ENCODE assay signal across 8 cellular contexts in genomic region chr17:82449883-82450356, GRCh38. TPM values are rescaled to one million over a fixed set of nuclear protein-coding genes. Genes with fewer than 3 reads are reported as not detected.
A peak's percentile ranks its signal among the peaks of the same experiment; 100 is the strongest.
DNase-seq lines count a peak whose midpoint lies in the region; ATAC-seq and TF ChIP-seq lines count a peak whose summit lies in the region.

No MANE protein-coding gene starts in this region.

- H3K27ac ChIP-seq in skin epidermis = peak overlapping the region; percentile 73 to 99 (median 94)

- H3K36me3 Mint-ChIP-seq in activated T-cell treated with anti-CD3 and anti-CD28 coated beads, Interleukin-2, amount 50 U/mL, for 24 hours (ENCODE audit: low read depth) = peaks cover 49% of the 10 kb centered on the region
- H3K36me3 Mint-ChIP-seq in glutamatergic neuron (ENCODE audit: unreplicated experiment) = no peaks in the 10 kb centered on the region

- H3K4me1 Mint-ChIP-seq in activated T-cell treated with anti-CD3 and anti-CD28 coated beads, Interleukin-2, amount 50 U/mL, for 24 hours (ENCODE audit: low read depth) = peaks cover 47% of the 10 kb centered on the region
- peaks cover 6% of the 10 kb centered on the region for H3K4me1 Mint-ChIP-seq in glutamatergic neuron (ENCODE audit: low read depth, unreplicated experiment)

- peak overlapping the region; percentile 97 for H3K27ac Mint-ChIP-seq in activated T-cell treated with anti-CD3 and anti-CD28 coated beads, Interleukin-2, amount 50 U/mL, for 24 hours
- H3K27ac Mint-ChIP-seq in glutamatergic neuron (ENCODE audit: unreplicated experiment) = peak overlapping the region; percentile 45

- peak overlapping the region; percentile 90 for H3K4me3 Mint-ChIP-seq in activated T-cell treated with anti-CD3 and anti-CD28 coated beads, Interleukin-2, amount 50 U/mL, for 24 hours
- H3K4me3 Mint-ChIP-seq in glutamatergic neuron (ENCODE audit: unreplicated experiment) = peak overlapping the region; percentile 83

- H3K9me3 Mint-ChIP-seq in activated T-cell treated with anti-CD3 and anti-CD28 coated beads, Interleukin-2, amount 50 U/mL, for 24 hours = no peaks in the 10 kb centered on the region
- H3K9me3 Mint-ChIP-seq in glutamatergic neuron (ENCODE audit: unreplicated experiment) = peaks cover 5% of the 10 kb centered on the region

- H3K27me3 Mint-ChIP-seq in activated T-cell treated with anti-CD3 and anti-CD28 coated beads, Interleukin-2, amount 50 U/mL, for 24 hours = no peaks in the 10 kb centered on the region
- H3K27me3 Mint-ChIP-seq in glutamatergic neuron (ENCODE audit: unreplicated experiment) = peaks cover 9% of the 10 kb centered on the region

- peak overlapping the region; percentile 61 for H3K4me3 ChIP-seq in AG09309 (ENCODE audit: control insufficient read depth, low read depth, low read length)
- peak overlapping the region; percentile 71 to 100 (median 95) for H3K4me3 ChIP-seq in skin epidermis

- DNase-seq in AG09309 (ENCODE audit: low read depth) (no peak), glutamatergic neuron (no peak), AML-193 (lab: John Stamatoyannopoulos, UW) (no peak), NCI-H774 (lab: John Stamatoyannopoulos, UW) (no peak)
- peak; percentile 73 for DNase-seq in activated T-cell treated with anti-CD3 and anti-CD28 coated beads, Interleukin-2, amount 50 U/mL, for 24 hours

- TF ChIP-seq CTCF in AG09309 (IDR thresholded peaks at IDR 0.05; ENCODE audit: control insufficient read depth, insufficient read depth, low read depth, low read length, missing control alignments) = no peak
- no peak for TF ChIP-seq CTCF in glutamatergic neuron (IDR thresholded peaks at IDR 0.05; ENCODE audit: partially characterized antibody, unreplicated experiment)

- ATAC-seq in HG03442 (IDR thresholded peaks at IDR 0.05; ENCODE audit: unreplicated experiment) (peak; percentile 0), HG02970 (IDR thresholded peaks at IDR 0.05; ENCODE audit: low FRiP score, unreplicated experiment) (no peak)

RNA-seq across cellular contexts. Expression of gene CYBC1, which starts 0.6 kb away (rescaled TPM):
- total RNA-seq in glutamatergic neuron (ENCODE audit: unreplicated experiment) = 134 TPM

RNA-seq across cellular contexts. Expression of gene NARF, which starts 8.6 kb away (rescaled TPM):
- total RNA-seq in glutamatergic neuron (ENCODE audit: unreplicated experiment) = 177 TPM

RNA-seq across cellular contexts. Expression of gene OGFOD3, which starts 31.5 kb away (rescaled TPM):
- total RNA-seq in glutamatergic neuron (ENCODE audit: unreplicated experiment) = 23.0 TPM

RNA-seq across cellular contexts. Expression of gene HEXD, which starts 31.8 kb away (rescaled TPM):
- total RNA-seq in glutamatergic neuron (ENCODE audit: unreplicated experiment) = 58.7 TPM
